1 cellular context compared by ENCODE assay signal in the genomic region with DNA sequence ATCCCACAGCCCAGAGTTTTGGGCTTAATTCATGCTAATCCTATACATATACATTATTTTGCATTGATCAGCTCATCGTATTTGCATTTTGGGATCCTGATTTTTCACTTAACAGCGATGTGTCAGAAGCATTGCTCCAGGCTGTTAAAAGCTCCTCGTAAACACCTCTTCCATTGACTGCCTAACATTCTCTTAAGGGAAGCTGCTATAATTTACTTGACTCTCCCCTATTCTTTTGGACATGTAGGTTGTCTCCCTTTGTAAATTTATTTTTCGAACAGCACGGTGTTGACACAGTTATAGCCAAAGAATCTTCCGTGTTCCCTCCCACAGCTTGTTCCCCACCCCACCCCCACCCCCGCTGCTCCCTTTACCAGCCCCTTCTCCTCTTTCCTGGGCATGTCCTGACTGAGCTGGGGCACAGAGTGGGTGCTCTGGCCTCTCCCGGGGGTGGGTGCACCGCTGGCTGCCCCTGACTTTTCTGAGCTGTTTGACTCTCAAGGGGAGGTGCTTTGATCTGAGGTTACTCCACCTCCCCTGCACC.
TF ChIP-seq lines count a peak whose summit lies in the region.

No MANE protein-coding gene starts in this region.

TF ChIP-seq in GM23338, 12 proteins besides CTCF, POLR2A, EP300 and RAD21 (continued from another document):
- TF ChIP-seq, protein P1, sequence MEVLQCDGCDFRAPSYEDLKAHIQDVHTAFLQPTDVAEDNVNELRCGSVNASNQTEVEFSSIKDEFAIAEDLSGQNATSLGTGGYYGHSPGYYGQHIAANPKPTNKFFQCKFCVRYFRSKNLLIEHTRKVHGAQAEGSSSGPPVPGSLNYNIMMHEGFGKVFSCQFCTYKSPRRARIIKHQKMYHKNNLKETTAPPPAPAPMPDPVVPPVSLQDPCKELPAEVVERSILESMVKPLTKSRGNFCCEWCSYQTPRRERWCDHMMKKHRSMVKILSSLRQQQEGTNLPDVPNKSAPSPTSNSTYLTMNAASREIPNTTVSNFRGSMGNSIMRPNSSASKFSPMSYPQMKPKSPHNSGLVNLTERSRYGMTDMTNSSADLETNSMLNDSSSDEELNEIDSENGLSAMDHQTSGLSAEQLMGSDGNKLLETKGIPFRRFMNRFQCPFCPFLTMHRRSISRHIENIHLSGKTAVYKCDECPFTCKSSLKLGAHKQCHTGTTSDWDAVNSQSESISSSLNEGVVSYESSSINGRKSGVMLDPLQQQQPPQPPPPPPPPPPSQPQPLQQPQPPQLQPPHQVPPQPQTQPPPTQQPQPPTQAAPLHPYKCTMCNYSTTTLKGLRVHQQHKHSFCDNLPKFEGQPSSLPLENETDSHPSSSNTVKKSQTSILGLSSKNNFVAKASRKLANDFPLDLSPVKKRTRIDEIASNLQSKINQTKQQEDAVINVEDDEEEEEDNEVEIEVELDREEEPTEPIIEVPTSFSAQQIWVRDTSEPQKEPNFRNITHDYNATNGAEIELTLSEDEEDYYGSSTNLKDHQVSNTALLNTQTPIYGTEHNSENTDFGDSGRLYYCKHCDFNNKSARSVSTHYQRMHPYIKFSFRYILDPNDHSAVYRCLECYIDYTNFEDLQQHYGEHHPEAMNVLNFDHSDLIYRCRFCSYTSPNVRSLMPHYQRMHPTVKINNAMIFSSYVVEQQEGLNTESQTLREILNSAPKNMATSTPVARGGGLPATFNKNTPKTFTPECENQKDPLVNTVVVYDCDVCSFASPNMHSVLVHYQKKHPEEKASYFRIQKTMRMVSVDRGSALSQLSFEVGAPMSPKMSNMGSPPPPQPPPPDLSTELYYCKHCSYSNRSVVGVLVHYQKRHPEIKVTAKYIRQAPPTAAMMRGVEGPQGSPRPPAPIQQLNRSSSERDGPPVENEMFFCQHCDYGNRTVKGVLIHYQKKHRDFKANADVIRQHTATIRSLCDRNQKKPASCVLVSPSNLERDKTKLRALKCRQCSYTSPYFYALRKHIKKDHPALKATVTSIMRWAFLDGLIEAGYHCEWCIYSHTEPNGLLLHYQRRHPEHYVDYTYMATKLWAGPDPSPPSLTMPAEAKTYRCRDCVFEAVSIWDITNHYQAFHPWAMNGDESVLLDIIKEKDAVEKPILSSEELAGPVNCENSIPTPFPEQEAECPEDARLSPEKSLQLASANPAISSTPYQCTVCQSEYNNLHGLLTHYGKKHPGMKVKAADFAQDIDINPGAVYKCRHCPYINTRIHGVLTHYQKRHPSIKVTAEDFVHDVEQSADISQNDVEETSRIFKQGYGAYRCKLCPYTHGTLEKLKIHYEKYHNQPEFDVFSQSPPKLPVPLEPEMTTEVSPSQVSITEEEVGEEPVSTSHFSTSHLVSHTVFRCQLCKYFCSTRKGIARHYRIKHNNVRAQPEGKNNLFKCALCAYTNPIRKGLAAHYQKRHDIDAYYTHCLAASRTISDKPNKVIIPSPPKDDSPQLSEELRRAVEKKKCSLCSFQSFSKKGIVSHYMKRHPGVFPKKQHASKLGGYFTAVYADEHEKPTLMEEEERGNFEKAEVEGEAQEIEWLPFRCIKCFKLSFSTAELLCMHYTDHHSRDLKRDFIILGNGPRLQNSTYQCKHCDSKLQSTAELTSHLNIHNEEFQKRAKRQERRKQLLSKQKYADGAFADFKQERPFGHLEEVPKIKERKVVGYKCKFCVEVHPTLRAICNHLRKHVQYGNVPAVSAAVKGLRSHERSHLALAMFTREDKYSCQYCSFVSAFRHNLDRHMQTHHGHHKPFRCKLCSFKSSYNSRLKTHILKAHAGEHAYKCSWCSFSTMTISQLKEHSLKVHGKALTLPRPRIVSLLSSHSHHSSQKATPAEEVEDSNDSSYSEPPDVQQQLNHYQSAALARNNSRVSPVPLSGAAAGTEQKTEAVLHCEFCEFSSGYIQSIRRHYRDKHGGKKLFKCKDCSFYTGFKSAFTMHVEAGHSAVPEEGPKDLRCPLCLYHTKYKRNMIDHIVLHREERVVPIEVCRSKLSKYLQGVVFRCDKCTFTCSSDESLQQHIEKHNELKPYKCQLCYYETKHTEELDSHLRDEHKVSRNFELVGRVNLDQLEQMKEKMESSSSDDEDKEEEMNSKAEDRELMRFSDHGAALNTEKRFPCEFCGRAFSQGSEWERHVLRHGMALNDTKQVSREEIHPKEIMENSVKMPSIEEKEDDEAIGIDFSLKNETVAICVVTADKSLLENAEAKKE (CRISPR knock-in tag; IDR thresholded peaks at IDR 0.05): no peak
- TF ChIP-seq NANOG (IDR thresholded peaks at IDR 0.05; ENCODE audit: borderline replicate concordance) (no peak), POLR2AphosphoS5 (IDR thresholded peaks at IDR 0.05; ENCODE audit: low read depth) (no peak), STAT1 (IDR thresholded peaks at IDR 0.05; ENCODE audit: unreplicated experiment) (no peak)
